32 cellular contexts compared by ENCODE assay signal in genomic region chr17:67018429-67019125, GRCh38. TPM values are rescaled to one million over a fixed set of nuclear protein-coding genes. Genes with fewer than 3 reads are reported as not detected.
DNase-seq lines count a peak whose midpoint lies in the region; ATAC-seq and TF ChIP-seq lines count a peak whose summit lies in the region.
"Had no signal": no experiment of that assay in that cellular context is flagged by ENCODE, and none has a peak within 500 bp of the region (broad histone marks: within the 10 kb centered on the region; RNA-seq: fewer than 3 reads in every experiment).

No MANE protein-coding gene starts in this region.

- H2AFZ ChIP-seq in PC-3 (ENCODE audit: low read length): no peak overlapping the region

- TF ChIP-seq CTCF in PC-3 (conservative IDR thresholded peaks at IDR 0.05; ENCODE audit: low read depth, low read length) (no peak), sigmoid colon (IDR thresholded peaks at IDR 0.05) (no peak)

- TF ChIP-seq EP300 in sigmoid colon (IDR thresholded peaks at IDR 0.05): no peak

- POLR2A ChIA-PET in PC-3 (lab: Charles Lee; ENCODE audit: unreplicated experiment): no interaction called here

- no peaks in the 10 kb centered on the region for H4K20me1 ChIP-seq in PC-3 (ENCODE audit: low read length)
- H4K20me1 ChIP-seq: BLaER1 had no signal

- CTCF ChIA-PET in PC-3 (lab: Charles Lee): no interaction called here

- no peak overlapping the region for H3K9ac ChIP-seq in PC-3 (ENCODE audit: low read length)
- H3K9ac ChIP-seq: BLaER1 had no signal

- no peaks in the 10 kb centered on the region for H3K79me2 ChIP-seq in PC-3 (ENCODE audit: low read length)

- no TSS peak for BruUV-seq in PC-3 (replicated peaks; lab: Mats Ljungman, UMichigan)

- H3K27ac ChIP-seq in PC-3 (ENCODE audit: low read length) (no peak overlapping the region), sigmoid colon (no peak overlapping the region)
- H3K27ac ChIP-seq: BLaER1, esophagus squamous epithelium, foreskin keratinocyte, heart left ventricle, psoas muscle, tibial nerve had no signal

- H3K9me2 ChIP-seq in PC-3 (replicated peaks; ENCODE audit: low read length): no peaks in the 10 kb centered on the region

- no peaks in the 10 kb centered on the region for H3F3A ChIP-seq in PC-3 (ENCODE audit: low read length, unreplicated experiment)

- H3K4me2 ChIP-seq in PC-3 (ENCODE audit: low read length): no peak overlapping the region
- H3K4me2 ChIP-seq: BLaER1 had no signal

- no peaks in the 10 kb centered on the region for H3K9me3 ChIP-seq in PC-3 (ENCODE audit: low read length)
- H3K9me3 ChIP-seq in sigmoid colon: no peaks in the 10 kb centered on the region
- H3K9me3 ChIP-seq: BLaER1, esophagus squamous epithelium, heart left ventricle, psoas muscle, tibial nerve had no signal

- H3K4me3 ChIP-seq in PC-3 (ENCODE audit: low read length): no peak overlapping the region
- H3K4me3 ChIP-seq in sigmoid colon: no peak overlapping the region
- H3K4me3 ChIP-seq: BLaER1, esophagus squamous epithelium, heart left ventricle, psoas muscle, tibial nerve had no signal

- intact Hi-C loops in PC-3 (cut with micrococcal nuclease) (no loop called here), left colon (cut with DNase I, micrococcal nuclease) (no loop called here), sigmoid colon (cut with DNase I) (no loop called here)

- H3K36me3 ChIP-seq in PC-3 (ENCODE audit: low read depth, low read length) (no peaks in the 10 kb centered on the region), sigmoid colon (no peaks in the 10 kb centered on the region)
- H3K36me3 ChIP-seq: esophagus squamous epithelium, heart left ventricle, tibial nerve had no signal

- DNase-seq in COLO668 (lab: John Stamatoyannopoulos, UW; ENCODE audit: unreplicated experiment) (peak; percentile 46), NCI-H1436 (lab: John Stamatoyannopoulos, UW) (peak; percentile 89), PC-3 (no peak), left colon (peak in 1 of 2 donors; percentile 20), NCI-H446 (lab: John Stamatoyannopoulos, UW) (no peak), DMS53 treated with DMSO at 0.1 percent for 48 hours (lab: John Stamatoyannopoulos, UW; ENCODE audit: unreplicated experiment) (no peak), sigmoid colon (no peak)
- DNase-seq: activated CD4-positive, alpha-beta T cell treated with anti-CD3 and anti-CD28 coated beads, Interleukin-2, amount 50 U/mL, for 48 hours; activated CD4-positive, CD25-positive, alpha-beta regulatory T cell treated with anti-CD3 and anti-CD28 coated beads, Interleukin-2, amount 50 U/mL, for 72 hours; activated naive CD4-positive, alpha-beta T cell treated with anti-CD3 and anti-CD28 coated beads for 36 hours; DMS153; esophagus squamous epithelium; foreskin keratinocyte; heart left ventricle; MV-4-11; NCI-H2029; NCI-H510A; nucleus accumbens; psoas muscle; Right ventricle myocardium superior; T-helper 2 cell had no signal

- TF ChIP-seq POLR2A in sigmoid colon (IDR thresholded peaks at IDR 0.05): no peak

- H3K4me1 ChIP-seq in PC-3 (ENCODE audit: insufficient read depth, low read length) (no peaks in the 10 kb centered on the region), sigmoid colon (no peaks in the 10 kb centered on the region)
- H3K4me1 ChIP-seq: esophagus squamous epithelium, foreskin keratinocyte, heart left ventricle had no signal

- ATAC-seq in PC-3 (peak; percentile 25; the same call in 1 of the 2 replicates), left colon (peak; percentile 69), GM21717 (IDR thresholded peaks at IDR 0.05; ENCODE audit: unreplicated experiment) (no peak)
- ATAC-seq: heart left ventricle; psoas muscle; stimulated activated effector memory CD8-positive, alpha-beta T cell treated with anti-CD3 and anti-CD28 coated beads, Interleukin-12 subunit alpha, Interleukin-12 subunit beta, amount 100 ng/mL, for 72 hours had no signal

- WGBS in sigmoid colon, 2 donors: 85 to 89% methylated on average over 5 of the region's 5 CpGs

- H3K27me3 ChIP-seq in PC-3 (ENCODE audit: low read length): no peaks in the 10 kb centered on the region
- no peaks in the 10 kb centered on the region for H3K27me3 ChIP-seq in sigmoid colon
- H3K27me3 ChIP-seq: BLaER1, tibial nerve had no signal

RNA-seq across cellular contexts. Expression of gene CACNG1, which starts 25.8 kb away (rescaled TPM):
- total RNA-seq in PC-3 (2014; rRNA removed) (not detected in 2 replicates), left colon (not detected), sigmoid colon (not detected)
- not detected for polyA plus RNA-seq in sigmoid colon
- total RNA-seq: activated naive CD4-positive, alpha-beta T cell treated with anti-CD3 and anti-CD28 coated beads for 36 hours; activated T-helper 1 cell treated with anti-CD3 and anti-CD28 coated beads, Interleukin-12 subunit alpha, Interleukin-12 subunit beta, Interleukin-2, Interleukin-4 antibody, amounts not matched to agents 30 ng/mL and 10 ng/mL and 1 ng/mL, durations not matched to agents 14 hours and 24 hours and 36 hours; dermis microvascular lymphatic vessel endothelial cell; esophagus squamous epithelium; foreskin keratinocyte; heart left ventricle; liver; mesenteric fat pad; Right ventricle myocardium superior; tibial nerve had no signal
- polyA plus RNA-seq: adipose tissue, foreskin keratinocyte, heart left ventricle, keratinocyte, liver had no signal

RNA-seq across cellular contexts. Expression of gene CACNG4, which starts 54.1 kb away (rescaled TPM):
- 1.7 and 2.4 TPM in 2 replicates for total RNA-seq in PC-3 (2014; rRNA removed)
- total RNA-seq in left colon: under 1 TPM; 0.15 to 0.25 TPM
- under 1 TPM; 0.16 to 0.83 (median 0.38) TPM for total RNA-seq in sigmoid colon
- polyA plus RNA-seq in sigmoid colon: under 1 TPM in 2 of 3 donors, not detected in 1; under 0.01 to 0.23 TPM
- total RNA-seq: activated naive CD4-positive, alpha-beta T cell treated with anti-CD3 and anti-CD28 coated beads for 36 hours; activated T-helper 1 cell treated with anti-CD3 and anti-CD28 coated beads, Interleukin-12 subunit alpha, Interleukin-12 subunit beta, Interleukin-2, Interleukin-4 antibody, amounts not matched to agents 30 ng/mL and 10 ng/mL and 1 ng/mL, durations not matched to agents 14 hours and 24 hours and 36 hours; dermis microvascular lymphatic vessel endothelial cell; LHCN-M2; mesenteric fat pad; psoas muscle; Right ventricle myocardium superior had no signal
- polyA plus RNA-seq: keratinocyte had no signal

Comparison
In these comparisons a context has a peak if more than half of its experiments do, and no peak if none do; other contexts are left out.
1. DNase-seq: peak in COLO668 (single experiment) and NCI-H1436 (single experiment); none in PC-3 (single experiment), NCI-H446 (0 of 2), DMS53 treated with DMSO at 0.1 percent for 48 hours (single experiment) and sigmoid colon (single experiment).